Comparison of ENCODE assay signal across 20 cellular contexts in the genomic region with DNA sequence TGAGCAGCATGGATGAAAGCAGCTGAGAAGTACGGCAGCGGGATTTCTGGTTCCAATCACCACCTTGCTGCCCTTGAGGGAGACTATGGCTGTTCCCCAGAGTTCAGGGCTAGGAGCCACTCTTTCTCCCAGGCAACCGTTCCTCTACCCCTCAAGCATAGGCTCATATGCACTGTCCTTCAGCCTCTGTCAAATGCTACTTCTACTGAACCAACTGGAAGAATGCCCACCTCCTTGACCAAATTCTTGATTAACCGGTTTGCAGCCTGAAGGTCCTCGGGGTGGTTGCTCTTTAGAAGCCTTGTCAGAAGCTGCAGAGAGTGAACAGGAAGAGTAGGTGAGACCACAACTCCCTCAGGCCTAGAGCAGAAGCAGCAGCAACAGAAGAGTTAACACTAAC.
"Had no signal": no experiment of that assay in that cellular context is flagged by ENCODE, and none has a peak within 500 bp of the region (broad histone marks: within the 10 kb centered on the region; RNA-seq: fewer than 3 reads in every experiment).

No MANE protein-coding gene starts in this region.

- ATAC-seq: activated T-helper 17 cell treated with anti-CD3 and anti-CD28 coated beads, Interleukin-2, amount 50 U/mL, for 72 hours; left colon; right cardiac atrium had no signal

- H3K9me3 Mint-ChIP-seq: activated naive CD8-positive, alpha-beta T cell treated with anti-CD3 and anti-CD28 coated beads for 36 hours; activated T-helper 17 cell treated with anti-CD3 and anti-CD28 coated beads, Interleukin-2, amount 50 U/mL, for 72 hours; mesothelial cell of epicardium; nephron had no signal

- H3K27me3 Mint-ChIP-seq: activated naive CD8-positive, alpha-beta T cell treated with anti-CD3 and anti-CD28 coated beads for 36 hours; activated T-helper 17 cell treated with anti-CD3 and anti-CD28 coated beads, Interleukin-2, amount 50 U/mL, for 72 hours had no signal

- H3K27ac ChIP-seq: prostate gland, skin epidermis, thoracic aorta had no signal

- H3K9me3 ChIP-seq: prostate gland, thoracic aorta had no signal

- H3K4me1 ChIP-seq: prostate gland had no signal

- DNase-seq: activated CD4-positive, alpha-beta T cell treated with anti-CD3 and anti-CD28 coated beads, Interleukin-2, amount 50 U/mL, for 4 hours; activated naive CD4-positive, alpha-beta T cell; activated naive CD8-positive, alpha-beta T cell treated with anti-CD3 and anti-CD28 coated beads for 36 hours; activated T-cell treated with anti-CD3 and anti-CD28 coated beads for 4 hours; amniotic stem cell; foreskin melanocyte; glutamatergic neuron; hypothalamus; islet precursor cell; left colon; nucleus accumbens; right cardiac atrium; stimulated activated CD4-positive, alpha-beta T cell treated with anti-CD3 and anti-CD28 coated beads, Interleukin-15, amount 100 ng/mL, for 24 hours; stimulated activated CD4-positive, alpha-beta T cell treated with anti-CD3 and anti-CD28 coated beads, Interleukin-2, amount 100 ng/mL, for 48 hours had no signal

- H3K27ac Mint-ChIP-seq: activated naive CD8-positive, alpha-beta T cell treated with anti-CD3 and anti-CD28 coated beads for 36 hours; activated T-helper 17 cell treated with anti-CD3 and anti-CD28 coated beads, Interleukin-2, amount 50 U/mL, for 72 hours; mesothelial cell of epicardium; nephron had no signal

- H3K4me3 ChIP-seq: prostate gland, skin epidermis, thoracic aorta had no signal

- H3K4me3 Mint-ChIP-seq: activated naive CD8-positive, alpha-beta T cell treated with anti-CD3 and anti-CD28 coated beads for 36 hours; activated T-helper 17 cell treated with anti-CD3 and anti-CD28 coated beads, Interleukin-2, amount 50 U/mL, for 72 hours; mesothelial cell of epicardium; nephron had no signal

- H3K4me1 Mint-ChIP-seq: activated naive CD8-positive, alpha-beta T cell treated with anti-CD3 and anti-CD28 coated beads for 36 hours; activated T-helper 17 cell treated with anti-CD3 and anti-CD28 coated beads, Interleukin-2, amount 50 U/mL, for 72 hours; mesothelial cell of epicardium; nephron had no signal
